ENCODE assay signal across 10 cellular contexts in genomic region chr6:87699576-87699975, GRCh38. TPM values are rescaled to one million over a fixed set of nuclear protein-coding genes. Genes with fewer than 3 reads are reported as not detected.
DNase-seq lines count a peak whose midpoint lies in the region; ATAC-seq and TF ChIP-seq lines count a peak whose summit lies in the region.
"Had no signal": no experiment of that assay in that cellular context is flagged by ENCODE, and none has a peak within 500 bp of the region (broad histone marks: within the 10 kb centered on the region; RNA-seq: fewer than 3 reads in every experiment).

No MANE protein-coding gene starts in this region.

- POLR2A ChIA-PET in naive thymus-derived CD8-positive, alpha-beta T cell (lab: Charles Lee), result interaction anchor here (1.0 to 1.2 kb wide), 2 partner anchors 109 to 1621 kb away, joined by 3 to 10 read pairs; partner anchors contain the start of genes ORC3 and RARS2

- H3K27me3 ChIP-seq in KMS-11 (ENCODE audit: insufficient read depth, low read depth), result no peaks in the 10 kb centered on the region
- H3K27me3 ChIP-seq in colonic mucosa, result no peaks in the 10 kb centered on the region

- no peaks in the 10 kb centered on the region for H3K9me3 Mint-ChIP-seq in naive thymus-derived CD8-positive, alpha-beta T cell

- peak overlapping the region; percentile 93 for H3K9ac ChIP-seq in KMS-11
- peak overlapping the region in 1 of 2 donors; percentile 98 for H3K9ac ChIP-seq in colonic mucosa (ENCODE audit: low read depth in 2 of 2, low read length in 2 of 2)

- H3K4me1 ChIP-seq in KMS-11 (ENCODE audit: low read depth, poor library complexity, severe bottlenecking) (peaks cover 44% of the 10 kb centered on the region), colonic mucosa (no peaks in the 10 kb centered on the region)

- H3K27ac Mint-ChIP-seq in naive thymus-derived CD8-positive, alpha-beta T cell, result peak overlapping the region in 6 of 10 donors; percentile 21 to 97 (median 65)

- ATAC-seq in naive thymus-derived CD8-positive, alpha-beta T cell, result no peak
- ATAC-seq in HG03342 (IDR thresholded peaks at IDR 0.05; ENCODE audit: unreplicated experiment), result no peak

- H3K4me2 ChIP-seq in KMS-11, result peak overlapping the region; percentile 74

- peaks cover 75% of the 10 kb centered on the region for H3K79me2 ChIP-seq in KMS-11 (ENCODE audit: insufficient read depth, low read depth)

- H3K27me3 Mint-ChIP-seq in naive thymus-derived CD8-positive, alpha-beta T cell, result no peaks in the 10 kb centered on the region

- TF ChIP-seq CTCF in AG10803 (conservative IDR thresholded peaks at IDR 0.05; ENCODE audit: low read length), result no peak
- no peak for TF ChIP-seq CTCF in KMS-11 (conservative IDR thresholded peaks at IDR 0.05; ENCODE audit: low read depth, low read length)
- TF ChIP-seq CTCF in colonic mucosa (IDR thresholded peaks at IDR 0.05), result no peak

- H3K27ac ChIP-seq in KMS-11, result peak overlapping the region; percentile 94
- H3K27ac ChIP-seq in colonic mucosa, result peak overlapping the region; percentile 95

- H2AFZ ChIP-seq in KMS-11 (ENCODE audit: low read depth), result no peak overlapping the region

- H3K36me3 Mint-ChIP-seq in naive thymus-derived CD8-positive, alpha-beta T cell, result peaks cover 0 to 15% (median 0%) of the 10 kb centered on the region in 3 donors

- H3K4me1 Mint-ChIP-seq in naive thymus-derived CD8-positive, alpha-beta T cell, result peaks cover 14 to 69% (median 58%) of the 10 kb centered on the region in 4 donors

- DNase-seq in AG10803 (ENCODE audit: low read depth) (no peak), colonic mucosa (no peak), hypothalamus (lab: John Stamatoyannopoulos, UW) (no peak), NOMO-1 treated with dmso at 0.1 percent for 144 hours (lab: John Stamatoyannopoulos, UW; ENCODE audit: unreplicated experiment) (no peak)
- DNase-seq in naive thymus-derived CD8-positive, alpha-beta T cell, result no peak
- no peak for DNase-seq in stimulated activated CD4-positive, alpha-beta T cell treated with anti-CD3 and anti-CD28 coated beads, Interleukin-12 subunit alpha, Interleukin-12 subunit beta, amount 100 ng/mL, for 4 hours
- DNase-seq: central memory CD4-positive, alpha-beta T cell; NCI-H1048 had no signal

- peak overlapping the region; percentile 91 to 99 (median 94) for H3K4me3 Mint-ChIP-seq in naive thymus-derived CD8-positive, alpha-beta T cell

- intact Hi-C loops in colonic mucosa (cut with DNase I), result no loop called here

- H3K36me3 ChIP-seq in KMS-11 (ENCODE audit: insufficient read depth), result 0 out of 2 replicates have a peak, but pooled peaks cover 2% of the 10 kb centered on the region
- H3K36me3 ChIP-seq in colonic mucosa, result no peaks in the 10 kb centered on the region

- peaks cover 30% of the 10 kb centered on the region for H4K20me1 ChIP-seq in KMS-11 (ENCODE audit: insufficient read depth)

- H3K4me3 ChIP-seq in AG10803 (ENCODE audit: low read length) (peak overlapping the region; percentile 89), KMS-11 (IDR thresholded peaks at IDR 0.05; ENCODE audit: insufficient read depth, low read depth, low read length) (no peak overlapping the region), colonic mucosa (peak overlapping the region; percentile 90)

- H3K9me3 ChIP-seq in colonic mucosa, result no peaks in the 10 kb centered on the region

RNA-seq across cellular contexts. Expression of gene AKIRIN2, which starts 2.5 kb away (rescaled TPM):
- 10 to 100 TPM; 30.2 to 48.3 TPM for total RNA-seq in colonic mucosa
- 10 to 100 TPM; 57.4 to 58.0 TPM for total RNA-seq in naive thymus-derived CD8-positive, alpha-beta T cell
- 10 to 100 TPM; 20.2 to 33.4 (median 27.2) TPM for polyA plus RNA-seq in naive thymus-derived CD8-positive, alpha-beta T cell
